In the genomic region with DNA sequence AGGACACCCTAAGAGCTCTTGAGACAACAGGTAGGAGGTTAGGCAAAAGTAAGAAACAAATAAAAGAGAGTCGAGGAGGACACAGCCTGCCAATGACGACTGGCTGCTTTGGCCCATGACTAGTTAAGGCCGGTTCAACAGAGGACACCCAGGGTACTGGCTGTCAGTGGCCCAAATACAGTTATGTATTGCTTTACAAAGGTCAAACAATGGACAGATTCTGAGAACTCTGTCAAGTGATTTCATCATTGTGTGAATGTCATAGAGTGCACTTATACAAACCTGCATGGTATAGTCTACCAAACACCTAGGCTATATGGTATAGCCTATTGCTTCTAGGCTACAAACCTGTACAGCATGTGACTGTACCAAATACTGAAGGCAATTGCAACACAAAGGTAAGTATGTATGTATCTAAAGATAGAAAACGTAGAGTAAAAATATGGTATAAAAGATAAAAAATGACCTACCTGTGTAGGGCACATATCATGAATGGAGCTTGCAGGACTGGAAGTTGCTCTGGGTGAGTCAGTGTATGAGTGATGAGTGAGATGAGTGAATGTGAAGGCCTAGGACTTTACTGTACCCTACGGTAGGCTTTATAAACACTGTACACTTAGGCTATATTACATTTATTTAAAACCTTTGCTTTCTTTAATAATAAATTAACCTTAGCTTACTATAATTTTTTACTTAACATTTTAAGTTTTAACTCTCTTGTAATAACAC, we compare ENCODE assay signal across 1 cellular context.
A peak's percentile ranks its signal among the peaks of the same experiment; 100 is the strongest.
TF ChIP-seq lines count a peak whose summit lies in the region.

No MANE protein-coding gene starts in this region.

TF ChIP-seq in K562, 482 proteins besides CTCF, POLR2A, EP300 and RAD21 (continued from another document):
- TF ChIP-seq, protein P1, sequence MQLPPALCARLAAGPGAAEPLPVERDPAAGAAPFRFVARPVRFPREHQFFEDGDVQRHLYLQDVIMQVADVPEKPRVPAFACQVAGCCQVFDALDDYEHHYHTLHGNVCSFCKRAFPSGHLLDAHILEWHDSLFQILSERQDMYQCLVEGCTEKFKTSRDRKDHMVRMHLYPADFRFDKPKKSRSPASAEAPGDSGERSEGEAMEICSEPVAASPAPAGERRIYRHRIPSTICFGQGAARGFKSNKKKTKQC (CRISPR knock-in tag; IDR thresholded peaks at IDR 0.05) = no peak
- TF ChIP-seq RNF2 (IDR thresholded peaks at IDR 0.05) = no peak
- TF ChIP-seq ZSCAN32 (CRISPR knock-in tag; IDR thresholded peaks at IDR 0.05) = no peak
- no peak for TF ChIP-seq NCOA6 (IDR thresholded peaks at IDR 0.05)
- TF ChIP-seq THRAP3 (IDR thresholded peaks at IDR 0.05; ENCODE audit: borderline replicate concordance) = no peak
- no peak for TF ChIP-seq HSF4 (CRISPR knock-in tag; IDR thresholded peaks at IDR 0.05; ENCODE audit: borderline replicate concordance)
- no peak for TF ChIP-seq SLC30A9 (CRISPR knock-in tag; IDR thresholded peaks at IDR 0.05)
- TF ChIP-seq ESRRA (IDR thresholded peaks at IDR 0.05; ENCODE audit: borderline replicate concordance, low read depth) = peak; percentile 52; the same call in 1 of the 2 replicates
- TF ChIP-seq SREBF2 (CRISPR knock-in tag; IDR thresholded peaks at IDR 0.05) = no peak
- TF ChIP-seq, protein P2, sequence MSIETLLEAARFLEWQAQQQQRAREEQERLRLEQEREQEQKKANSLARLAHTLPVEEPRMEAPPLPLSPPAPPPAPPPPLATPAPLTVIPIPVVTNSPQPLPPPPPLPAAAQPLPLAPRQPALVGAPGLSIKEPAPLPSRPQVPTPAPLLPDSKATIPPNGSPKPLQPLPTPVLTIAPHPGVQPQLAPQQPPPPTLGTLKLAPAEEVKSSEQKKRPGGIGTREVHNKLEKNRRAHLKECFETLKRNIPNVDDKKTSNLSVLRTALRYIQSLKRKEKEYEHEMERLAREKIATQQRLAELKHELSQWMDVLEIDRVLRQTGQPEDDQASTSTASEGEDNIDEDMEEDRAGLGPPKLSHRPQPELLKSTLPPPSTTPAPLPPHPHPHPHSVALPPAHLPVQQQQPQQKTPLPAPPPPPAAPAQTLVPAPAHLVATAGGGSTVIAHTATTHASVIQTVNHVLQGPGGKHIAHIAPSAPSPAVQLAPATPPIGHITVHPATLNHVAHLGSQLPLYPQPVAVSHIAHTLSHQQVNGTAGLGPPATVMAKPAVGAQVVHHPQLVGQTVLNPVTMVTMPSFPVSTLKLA (conservative IDR thresholded peaks at IDR 0.05) = no peak
- no peak for TF ChIP-seq TCF3 (CRISPR knock-in tag; IDR thresholded peaks at IDR 0.05)
- TF ChIP-seq MEIS2 (IDR thresholded peaks at IDR 0.05; ENCODE audit: partially characterized antibody) = peak; percentile 57
- TF ChIP-seq, protein P3, sequence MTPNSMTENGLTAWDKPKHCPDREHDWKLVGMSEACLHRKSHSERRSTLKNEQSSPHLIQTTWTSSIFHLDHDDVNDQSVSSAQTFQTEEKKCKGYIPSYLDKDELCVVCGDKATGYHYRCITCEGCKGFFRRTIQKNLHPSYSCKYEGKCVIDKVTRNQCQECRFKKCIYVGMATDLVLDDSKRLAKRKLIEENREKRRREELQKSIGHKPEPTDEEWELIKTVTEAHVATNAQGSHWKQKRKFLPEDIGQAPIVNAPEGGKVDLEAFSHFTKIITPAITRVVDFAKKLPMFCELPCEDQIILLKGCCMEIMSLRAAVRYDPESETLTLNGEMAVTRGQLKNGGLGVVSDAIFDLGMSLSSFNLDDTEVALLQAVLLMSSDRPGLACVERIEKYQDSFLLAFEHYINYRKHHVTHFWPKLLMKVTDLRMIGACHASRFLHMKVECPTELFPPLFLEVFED (CRISPR knock-in tag; conservative IDR thresholded peaks at IDR 0.05) = no peak
- TF ChIP-seq STAT5B (CRISPR knock-in tag; IDR thresholded peaks at IDR 0.05) = no peak
- TF ChIP-seq NFATC3 (IDR thresholded peaks at IDR 0.05) = no peak
- no peak for TF ChIP-seq ZNF140 (CRISPR knock-in tag; IDR thresholded peaks at IDR 0.05)
- no peak for TF ChIP-seq ZNF444 (CRISPR knock-in tag; IDR thresholded peaks at IDR 0.05)
- TF ChIP-seq, protein P4, sequence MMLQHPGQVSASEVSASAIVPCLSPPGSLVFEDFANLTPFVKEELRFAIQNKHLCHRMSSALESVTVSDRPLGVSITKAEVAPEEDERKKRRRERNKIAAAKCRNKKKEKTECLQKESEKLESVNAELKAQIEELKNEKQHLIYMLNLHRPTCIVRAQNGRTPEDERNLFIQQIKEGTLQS (IDR thresholded peaks at IDR 0.05) = peak; percentile 61
- TF ChIP-seq, protein P4 (CRISPR knock-in tag; conservative IDR thresholded peaks at IDR 0.05) = no peak
- no peak for TF ChIP-seq TRIM28 (IDR thresholded peaks at IDR 0.05)
- no peak for TF ChIP-seq ZNF778 (CRISPR knock-in tag; IDR thresholded peaks at IDR 0.05)
- TF ChIP-seq, protein P5, sequence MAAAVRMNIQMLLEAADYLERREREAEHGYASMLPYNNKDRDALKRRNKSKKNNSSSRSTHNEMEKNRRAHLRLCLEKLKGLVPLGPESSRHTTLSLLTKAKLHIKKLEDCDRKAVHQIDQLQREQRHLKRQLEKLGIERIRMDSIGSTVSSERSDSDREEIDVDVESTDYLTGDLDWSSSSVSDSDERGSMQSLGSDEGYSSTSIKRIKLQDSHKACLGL (CRISPR knock-in tag; IDR thresholded peaks at IDR 0.05; ENCODE audit: borderline replicate concordance, poor library complexity, severe bottlenecking) = no peak
- TF ChIP-seq, protein P6, sequence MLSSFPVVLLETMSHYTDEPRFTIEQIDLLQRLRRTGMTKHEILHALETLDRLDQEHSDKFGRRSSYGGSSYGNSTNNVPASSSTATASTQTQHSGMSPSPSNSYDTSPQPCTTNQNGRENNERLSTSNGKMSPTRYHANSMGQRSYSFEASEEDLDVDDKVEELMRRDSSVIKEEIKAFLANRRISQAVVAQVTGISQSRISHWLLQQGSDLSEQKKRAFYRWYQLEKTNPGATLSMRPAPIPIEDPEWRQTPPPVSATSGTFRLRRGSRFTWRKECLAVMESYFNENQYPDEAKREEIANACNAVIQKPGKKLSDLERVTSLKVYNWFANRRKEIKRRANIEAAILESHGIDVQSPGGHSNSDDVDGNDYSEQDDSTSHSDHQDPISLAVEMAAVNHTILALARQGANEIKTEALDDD (IDR thresholded peaks at IDR 0.05) = peak; percentile 64
- TF ChIP-seq ZNF197 (CRISPR knock-in tag; IDR thresholded peaks at IDR 0.05; ENCODE audit: low read depth) = no peak
- 0 out of 2 replicates have a peak, but pooled peaks have one; percentile 17 for TF ChIP-seq FOSL1 (tag; conservative IDR thresholded peaks at IDR 0.05)
- TF ChIP-seq ATF7 (IDR thresholded peaks at IDR 0.05) = peak; percentile 30; the same call in 1 of the 2 replicates
- TF ChIP-seq, protein P7, sequence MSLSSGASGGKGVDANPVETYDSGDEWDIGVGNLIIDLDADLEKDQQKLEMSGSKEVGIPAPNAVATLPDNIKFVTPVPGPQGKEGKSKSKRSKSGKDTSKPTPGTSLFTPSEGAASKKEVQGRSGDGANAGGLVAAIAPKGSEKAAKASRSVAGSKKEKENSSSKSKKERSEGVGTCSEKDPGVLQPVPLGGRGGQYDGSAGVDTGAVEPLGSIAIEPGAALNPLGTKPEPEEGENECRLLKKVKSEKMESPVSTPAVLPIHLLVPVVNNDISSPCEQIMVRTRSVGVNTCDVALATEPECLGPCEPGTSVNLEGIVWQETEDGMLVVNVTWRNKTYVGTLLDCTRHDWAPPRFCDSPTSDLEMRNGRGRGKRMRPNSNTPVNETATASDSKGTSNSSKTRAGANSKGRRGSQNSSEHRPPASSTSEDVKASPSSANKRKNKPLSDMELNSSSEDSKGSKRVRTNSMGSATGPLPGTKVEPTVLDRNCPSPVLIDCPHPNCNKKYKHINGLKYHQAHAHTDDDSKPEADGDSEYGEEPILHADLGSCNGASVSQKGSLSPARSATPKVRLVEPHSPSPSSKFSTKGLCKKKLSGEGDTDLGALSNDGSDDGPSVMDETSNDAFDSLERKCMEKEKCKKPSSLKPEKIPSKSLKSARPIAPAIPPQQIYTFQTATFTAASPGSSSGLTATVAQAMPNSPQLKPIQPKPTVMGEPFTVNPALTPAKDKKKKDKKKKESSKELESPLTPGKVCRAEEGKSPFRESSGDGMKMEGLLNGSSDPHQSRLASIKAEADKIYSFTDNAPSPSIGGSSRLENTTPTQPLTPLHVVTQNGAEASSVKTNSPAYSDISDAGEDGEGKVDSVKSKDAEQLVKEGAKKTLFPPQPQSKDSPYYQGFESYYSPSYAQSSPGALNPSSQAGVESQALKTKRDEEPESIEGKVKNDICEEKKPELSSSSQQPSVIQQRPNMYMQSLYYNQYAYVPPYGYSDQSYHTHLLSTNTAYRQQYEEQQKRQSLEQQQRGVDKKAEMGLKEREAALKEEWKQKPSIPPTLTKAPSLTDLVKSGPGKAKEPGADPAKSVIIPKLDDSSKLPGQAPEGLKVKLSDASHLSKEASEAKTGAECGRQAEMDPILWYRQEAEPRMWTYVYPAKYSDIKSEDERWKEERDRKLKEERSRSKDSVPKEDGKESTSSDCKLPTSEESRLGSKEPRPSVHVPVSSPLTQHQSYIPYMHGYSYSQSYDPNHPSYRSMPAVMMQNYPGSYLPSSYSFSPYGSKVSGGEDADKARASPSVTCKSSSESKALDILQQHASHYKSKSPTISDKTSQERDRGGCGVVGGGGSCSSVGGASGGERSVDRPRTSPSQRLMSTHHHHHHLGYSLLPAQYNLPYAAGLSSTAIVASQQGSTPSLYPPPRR (CRISPR knock-in tag; IDR thresholded peaks at IDR 0.05; ENCODE audit: borderline replicate concordance) = no peak
- no peak for TF ChIP-seq MAFF (IDR thresholded peaks at IDR 0.05; ENCODE audit: low read length)
- TF ChIP-seq NFE2L1 (tag; IDR thresholded peaks at IDR 0.05; ENCODE audit: borderline replicate concordance, low read depth) = no peak
- TF ChIP-seq, protein P8, sequence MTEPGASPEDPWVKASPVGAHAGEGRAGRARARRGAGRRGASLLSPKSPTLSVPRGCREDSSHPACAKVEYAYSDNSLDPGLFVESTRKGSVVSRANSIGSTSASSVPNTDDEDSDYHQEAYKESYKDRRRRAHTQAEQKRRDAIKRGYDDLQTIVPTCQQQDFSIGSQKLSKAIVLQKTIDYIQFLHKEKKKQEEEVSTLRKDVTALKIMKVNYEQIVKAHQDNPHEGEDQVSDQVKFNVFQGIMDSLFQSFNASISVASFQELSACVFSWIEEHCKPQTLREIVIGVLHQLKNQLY (CRISPR knock-in tag; conservative IDR thresholded peaks at IDR 0.05) = no peak
- TF ChIP-seq, protein P9, sequence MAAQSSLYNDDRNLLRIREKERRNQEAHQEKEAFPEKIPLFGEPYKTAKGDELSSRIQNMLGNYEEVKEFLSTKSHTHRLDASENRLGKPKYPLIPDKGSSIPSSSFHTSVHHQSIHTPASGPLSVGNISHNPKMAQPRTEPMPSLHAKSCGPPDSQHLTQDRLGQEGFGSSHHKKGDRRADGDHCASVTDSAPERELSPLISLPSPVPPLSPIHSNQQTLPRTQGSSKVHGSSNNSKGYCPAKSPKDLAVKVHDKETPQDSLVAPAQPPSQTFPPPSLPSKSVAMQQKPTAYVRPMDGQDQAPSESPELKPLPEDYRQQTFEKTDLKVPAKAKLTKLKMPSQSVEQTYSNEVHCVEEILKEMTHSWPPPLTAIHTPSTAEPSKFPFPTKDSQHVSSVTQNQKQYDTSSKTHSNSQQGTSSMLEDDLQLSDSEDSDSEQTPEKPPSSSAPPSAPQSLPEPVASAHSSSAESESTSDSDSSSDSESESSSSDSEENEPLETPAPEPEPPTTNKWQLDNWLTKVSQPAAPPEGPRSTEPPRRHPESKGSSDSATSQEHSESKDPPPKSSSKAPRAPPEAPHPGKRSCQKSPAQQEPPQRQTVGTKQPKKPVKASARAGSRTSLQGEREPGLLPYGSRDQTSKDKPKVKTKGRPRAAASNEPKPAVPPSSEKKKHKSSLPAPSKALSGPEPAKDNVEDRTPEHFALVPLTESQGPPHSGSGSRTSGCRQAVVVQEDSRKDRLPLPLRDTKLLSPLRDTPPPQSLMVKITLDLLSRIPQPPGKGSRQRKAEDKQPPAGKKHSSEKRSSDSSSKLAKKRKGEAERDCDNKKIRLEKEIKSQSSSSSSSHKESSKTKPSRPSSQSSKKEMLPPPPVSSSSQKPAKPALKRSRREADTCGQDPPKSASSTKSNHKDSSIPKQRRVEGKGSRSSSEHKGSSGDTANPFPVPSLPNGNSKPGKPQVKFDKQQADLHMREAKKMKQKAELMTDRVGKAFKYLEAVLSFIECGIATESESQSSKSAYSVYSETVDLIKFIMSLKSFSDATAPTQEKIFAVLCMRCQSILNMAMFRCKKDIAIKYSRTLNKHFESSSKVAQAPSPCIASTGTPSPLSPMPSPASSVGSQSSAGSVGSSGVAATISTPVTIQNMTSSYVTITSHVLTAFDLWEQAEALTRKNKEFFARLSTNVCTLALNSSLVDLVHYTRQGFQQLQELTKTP (IDR thresholded peaks at IDR 0.05; ENCODE audit: low read depth in 1 of 2, partially characterized antibody in 2 of 2) = no peak
- TF ChIP-seq NR2C1 (IDR thresholded peaks at IDR 0.05) = no peak
- peak; percentile 39; the same call in 1 of the 2 replicates for TF ChIP-seq NR2C1 (tag; IDR thresholded peaks at IDR 0.05)
- TF ChIP-seq TRIM24 (IDR thresholded peaks at IDR 0.05) = peak in 1 of 2 experiments; percentile 55; a peak in 1 of 4 replicates
- TF ChIP-seq U2AF1 (optimal IDR thresholded peaks at IDR 0.05; ENCODE audit: low read depth, low read length) = no peak
- no peak for TF ChIP-seq ZBTB17 (CRISPR knock-in tag; IDR thresholded peaks at IDR 0.05)
- TF ChIP-seq ZC3H8 (IDR thresholded peaks at IDR 0.05) = no peak
- no peak for TF ChIP-seq KAT2B (IDR thresholded peaks at IDR 0.05; ENCODE audit: low read depth, low read length)
- TF ChIP-seq, protein P10, sequence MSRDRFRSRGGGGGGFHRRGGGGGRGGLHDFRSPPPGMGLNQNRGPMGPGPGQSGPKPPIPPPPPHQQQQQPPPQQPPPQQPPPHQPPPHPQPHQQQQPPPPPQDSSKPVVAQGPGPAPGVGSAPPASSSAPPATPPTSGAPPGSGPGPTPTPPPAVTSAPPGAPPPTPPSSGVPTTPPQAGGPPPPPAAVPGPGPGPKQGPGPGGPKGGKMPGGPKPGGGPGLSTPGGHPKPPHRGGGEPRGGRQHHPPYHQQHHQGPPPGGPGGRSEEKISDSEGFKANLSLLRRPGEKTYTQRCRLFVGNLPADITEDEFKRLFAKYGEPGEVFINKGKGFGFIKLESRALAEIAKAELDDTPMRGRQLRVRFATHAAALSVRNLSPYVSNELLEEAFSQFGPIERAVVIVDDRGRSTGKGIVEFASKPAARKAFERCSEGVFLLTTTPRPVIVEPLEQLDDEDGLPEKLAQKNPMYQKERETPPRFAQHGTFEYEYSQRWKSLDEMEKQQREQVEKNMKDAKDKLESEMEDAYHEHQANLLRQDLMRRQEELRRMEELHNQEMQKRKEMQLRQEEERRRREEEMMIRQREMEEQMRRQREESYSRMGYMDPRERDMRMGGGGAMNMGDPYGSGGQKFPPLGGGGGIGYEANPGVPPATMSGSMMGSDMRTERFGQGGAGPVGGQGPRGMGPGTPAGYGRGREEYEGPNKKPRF (IDR thresholded peaks at IDR 0.05; ENCODE audit: low read depth, low read length) = no peak
- TF ChIP-seq DMBX1 (CRISPR knock-in tag; IDR thresholded peaks at IDR 0.05; ENCODE audit: borderline replicate concordance) = no peak
- peak; percentile 57; the same call in 1 of the 2 replicates for TF ChIP-seq SOX6 (IDR thresholded peaks at IDR 0.05)
- TF ChIP-seq JUND (IDR thresholded peaks at IDR 0.05; ENCODE audit: borderline replicate concordance, low read depth, low read length) = no peak
- TF ChIP-seq JUND (tag; IDR thresholded peaks at IDR 0.05; ENCODE audit: borderline replicate concordance, low read depth, low read length) = no peak
- no peak for TF ChIP-seq HCFC1 (IDR thresholded peaks at IDR 0.05; ENCODE audit: low read depth, low read length)
TF ChIP-seq in K562: peak in this region for 10.
